ENCODE assay signal across 16 cellular contexts in genomic region chr4:79851625-79852304, GRCh38.
A peak's percentile ranks its signal among the peaks of the same experiment; 100 is the strongest.
DNase-seq lines count a peak whose midpoint lies in the region; ATAC-seq and TF ChIP-seq lines count a peak whose summit lies in the region.
"Had no signal": no experiment of that assay in that cellular context is flagged by ENCODE, and none has a peak within 500 bp of the region (broad histone marks: within the 10 kb centered on the region; RNA-seq: fewer than 3 reads in every experiment).

No MANE protein-coding gene starts in this region.

- H3K4me1 ChIP-seq in skeletal muscle satellite cell (ENCODE audit: control insufficient read depth, insufficient read depth, low read length) (peaks cover 4% of the 10 kb centered on the region), mucosa of descending colon (ENCODE audit: low read depth) (no peaks in the 10 kb centered on the region)
- H3K4me1 ChIP-seq: right lobe of liver had no signal

- TF ChIP-seq CTCF in mucosa of descending colon (IDR thresholded peaks at IDR 0.05), result no peak

- no peak overlapping the region for H3K9ac ChIP-seq in skeletal muscle satellite cell (ENCODE audit: low read depth, low read length)

- no peaks in the 10 kb centered on the region for H3K9me3 Mint-ChIP-seq in activated T-cell treated with anti-CD3 and anti-CD28 coated beads, Interleukin-2, amount 50 U/mL, for 4 hours
- no peaks in the 10 kb centered on the region for H3K9me3 Mint-ChIP-seq in activated T-helper 17 cell treated with anti-CD3 and anti-CD28 coated beads, Interleukin-2, amount 50 U/mL, for 72 hours

- H3K27me3 ChIP-seq in skeletal muscle satellite cell (ENCODE audit: control insufficient read depth, insufficient read depth, low read length), result no peaks in the 10 kb centered on the region
- H3K27me3 ChIP-seq: right lobe of liver had no signal

- no peaks in the 10 kb centered on the region for H3K36me3 Mint-ChIP-seq in activated T-cell treated with anti-CD3 and anti-CD28 coated beads, Interleukin-2, amount 50 U/mL, for 4 hours (ENCODE audit: insufficient read depth)
- no peaks in the 10 kb centered on the region for H3K36me3 Mint-ChIP-seq in activated T-helper 17 cell treated with anti-CD3 and anti-CD28 coated beads, Interleukin-2, amount 50 U/mL, for 72 hours (ENCODE audit: low read depth)
- H3K36me3 Mint-ChIP-seq: CD4-positive, alpha-beta memory T cell; natural killer cell had no signal

- DNase-seq in activated T-cell treated with anti-CD3 and anti-CD28 coated beads, Interleukin-2, amount 50 U/mL, for 4 hours, result no peak
- DNase-seq in activated T-cell treated with anti-CD3 and anti-CD28 coated beads, Interleukin-2, amount 50 U/mL, for 1 hour, result no peak
- peak; percentile 48 for DNase-seq in fibroblast of peridontal ligament (ENCODE audit: extremely low read depth)
- DNase-seq in cerebellar cortex (ENCODE audit: low spot score), result no peak
- DNase-seq in mucosa of descending colon, result no peak
- DNase-seq: activated CD4-positive, alpha-beta T cell treated with anti-CD3 and anti-CD28 coated beads, Interleukin-2, amount 50 U/mL, for 4 hours; CD4-positive, alpha-beta memory T cell; MM.1S; natural killer cell; NCI-H2081 treated with DMSO at 0.1 percent for 48 hours; NCI-H774; right lobe of liver; stimulated activated CD4-positive, alpha-beta T cell treated with anti-CD3 and anti-CD28 coated beads, Interleukin-4, amount 100 ng/mL, for 24 hours had no signal

- peaks cover 3% of the 10 kb centered on the region for H3K27me3 Mint-ChIP-seq in activated T-cell treated with anti-CD3 and anti-CD28 coated beads, Interleukin-2, amount 50 U/mL, for 4 hours (ENCODE audit: low read depth)
- H3K27me3 Mint-ChIP-seq in activated T-helper 17 cell treated with anti-CD3 and anti-CD28 coated beads, Interleukin-2, amount 50 U/mL, for 72 hours, result peaks cover 3% of the 10 kb centered on the region

- no peak overlapping the region for H3K4me3 Mint-ChIP-seq in activated T-cell treated with anti-CD3 and anti-CD28 coated beads, Interleukin-2, amount 50 U/mL, for 4 hours
- no peak overlapping the region for H3K4me3 Mint-ChIP-seq in activated T-helper 17 cell treated with anti-CD3 and anti-CD28 coated beads, Interleukin-2, amount 50 U/mL, for 72 hours
- H3K4me3 Mint-ChIP-seq: CD4-positive, alpha-beta memory T cell; natural killer cell had no signal

- H3K9me3 ChIP-seq in skeletal muscle satellite cell (replicated peaks; ENCODE audit: low read length) (no peaks in the 10 kb centered on the region), mucosa of descending colon (no peaks in the 10 kb centered on the region)
- H3K9me3 ChIP-seq: right lobe of liver had no signal

- intact Hi-C loops in mucosa of descending colon (cut with DNase I, micrococcal nuclease), result no loop called here

- ATAC-seq in activated T-cell treated with anti-CD3 and anti-CD28 coated beads, Interleukin-2, amount 50 U/mL, for 4 hours, result peak; percentile 86
- peak; percentile 35 for ATAC-seq in activated T-helper 17 cell treated with anti-CD3 and anti-CD28 coated beads, Interleukin-2, amount 50 U/mL, for 72 hours (replicated peaks)
- ATAC-seq in GM18517 (IDR thresholded peaks at IDR 0.05; ENCODE audit: unreplicated experiment), result no peak
- ATAC-seq in mucosa of descending colon, result no peak
- ATAC-seq: natural killer cell had no signal

- H3K4me2 ChIP-seq in skeletal muscle satellite cell (ENCODE audit: low read length), result peak overlapping the region; percentile 50

- no peaks in the 10 kb centered on the region for H3K36me3 ChIP-seq in skeletal muscle satellite cell (ENCODE audit: insufficient read depth, low read length)
- no peaks in the 10 kb centered on the region for H3K36me3 ChIP-seq in mucosa of descending colon (ENCODE audit: low read depth)
- H3K36me3 ChIP-seq: right lobe of liver had no signal

- no peak overlapping the region for H3K4me3 ChIP-seq in skeletal muscle satellite cell (ENCODE audit: low read length)
- H3K4me3 ChIP-seq in mucosa of descending colon, result no peak overlapping the region
- H3K4me3 ChIP-seq: right lobe of liver had no signal

- H3K4me1 Mint-ChIP-seq in activated T-cell treated with anti-CD3 and anti-CD28 coated beads, Interleukin-2, amount 50 U/mL, for 4 hours (ENCODE audit: low read depth), result no peaks in the 10 kb centered on the region
- no peaks in the 10 kb centered on the region for H3K4me1 Mint-ChIP-seq in activated T-helper 17 cell treated with anti-CD3 and anti-CD28 coated beads, Interleukin-2, amount 50 U/mL, for 72 hours
- H3K4me1 Mint-ChIP-seq: CD4-positive, alpha-beta memory T cell; natural killer cell had no signal

- no peak overlapping the region for H3K27ac Mint-ChIP-seq in activated T-helper 17 cell treated with anti-CD3 and anti-CD28 coated beads, Interleukin-2, amount 50 U/mL, for 72 hours
- H3K27ac Mint-ChIP-seq: CD4-positive, alpha-beta memory T cell; natural killer cell had no signal

Comparison
In these comparisons a context has a peak if more than half of its experiments do, and no peak if none do; other contexts are left out.
1. ATAC-seq: peak in activated T-cell treated with anti-CD3 and anti-CD28 coated beads, Interleukin-2, amount 50 U/mL, for 4 hours (2 of 2) and activated T-helper 17 cell treated with anti-CD3 and anti-CD28 coated beads, Interleukin-2, amount 50 U/mL, for 72 hours (single experiment); none in GM18517 (single experiment) and mucosa of descending colon (single experiment).